11 cellular contexts compared by ENCODE assay signal in genomic region chr15:73650387-73651126, GRCh38. TPM values are rescaled to one million over a fixed set of nuclear protein-coding genes. Genes with fewer than 3 reads are reported as not detected.
A peak's percentile ranks its signal among the peaks of the same experiment; 100 is the strongest.
DNase-seq lines count a peak whose midpoint lies in the region; ATAC-seq and TF ChIP-seq lines count a peak whose summit lies in the region.
"Had no signal": no experiment of that assay in that cellular context is flagged by ENCODE, and none has a peak within 500 bp of the region (broad histone marks: within the 10 kb centered on the region; RNA-seq: fewer than 3 reads in every experiment).

No MANE protein-coding gene starts in this region.

- peak in 1 of 2 experiments; percentile 29; a peak in 1 of 4 replicates for TF ChIP-seq EP300 in SK-N-SH (IDR thresholded peaks at IDR 0.05; ENCODE audit: borderline replicate concordance in 1 of 2, low read depth in 1 of 2, low read length in 1 of 2)

- CTCF ChIA-PET in SK-N-SH (lab: Yijun Ruan, JAX) = interaction anchor here (1.1 to 2.6 kb wide), 5 partner anchors 10 to 345 kb away, joined by 3 to 14 read pairs (median 7); no protein-coding TSS in a partner anchor

- no peaks in the 10 kb centered on the region for H3K9me3 ChIP-seq in SK-N-SH

- H3K27ac ChIP-seq in SK-N-SH (ENCODE audit: low read depth in 2 of 2, low read length in 1 of 2) = peak overlapping the region; percentile 39 to 77; a peak in 3 of 4 replicates
- H3K27ac ChIP-seq: neural progenitor cell had no signal

- no peak for ATAC-seq in HG02588 (IDR thresholded peaks at IDR 0.05; ENCODE audit: unreplicated experiment)

- no peaks in the 10 kb centered on the region for H3K9me2 ChIP-seq in SK-N-SH

- no peaks in the 10 kb centered on the region for H3K36me3 ChIP-seq in SK-N-SH (replicated peaks in 1 of 2; ENCODE audit: control insufficient read depth in 1 of 2, insufficient read depth in 2 of 2, low read length in 1 of 2)
- H3K36me3 ChIP-seq: neural progenitor cell had no signal

- H3K4me3 ChIP-seq in GM12865 (ENCODE audit: low read depth, low read length) = no peak overlapping the region
- peak overlapping the region in 1 of 2 experiments; percentile 26; a peak in 1 of 4 replicates for H3K4me3 ChIP-seq in SK-N-SH (ENCODE audit: low read depth in 2 of 2, low read length in 1 of 2)
- H3K4me3 ChIP-seq in foreskin fibroblast (ENCODE audit: low read depth in 1 of 2, low read length in 2 of 2) = no peak overlapping the region
- H3K4me3 ChIP-seq: neural progenitor cell had no signal

- no peak overlapping the region for H3K9ac ChIP-seq in SK-N-SH
- H3K9ac ChIP-seq: neural progenitor cell had no signal

- DNase-seq in AG08396 (ENCODE audit: low spot score) (peak; percentile 41), GM12865 (ENCODE audit: low read depth) (peak; percentile 21), SK-N-SH (peak; percentile 49), foreskin fibroblast (peak; percentile 54 to 75), HuH-7.5 (ENCODE audit: low spot score) (no peak), NCI-H510A (lab: John Stamatoyannopoulos, UW) (no peak), NCI-H2196 (lab: John Stamatoyannopoulos, UW; ENCODE audit: unreplicated experiment) (no peak)
- DNase-seq: NCI-H187 treated with DMSO at 0.1 percent for 48 hours, SHP77 had no signal

- 12% methylated on average over 3 of the region's 3 CpGs for WGBS in SK-N-SH (ENCODE audit: low lambda C conversion rate)

- no peak for TF ChIP-seq CTCF in GM12865 (IDR thresholded peaks at IDR 0.05; ENCODE audit: insufficient read depth, low read depth, low read length, missing control alignments)
- TF ChIP-seq CTCF in SK-N-SH (IDR thresholded peaks at IDR 0.05) = no peak
- no peak for TF ChIP-seq CTCF in foreskin fibroblast (IDR thresholded peaks at IDR 0.05; ENCODE audit: low read depth, low read length)

- no peak overlapping the region; the same call in 1 of the 2 replicates for H2AFZ ChIP-seq in SK-N-SH (ENCODE audit: low read depth)
- H2AFZ ChIP-seq: neural progenitor cell had no signal

- H3K4me2 ChIP-seq in SK-N-SH = peak overlapping the region; percentile 42; the same call in 1 of the 2 replicates
- H3K4me2 ChIP-seq: neural progenitor cell had no signal

- no peak for TF ChIP-seq RAD21 in SK-N-SH (IDR thresholded peaks at IDR 0.05; ENCODE audit: low read length)

- POLR2A ChIA-PET in SK-N-SH (lab: Yijun Ruan, JAX) = no interaction called here

- no peaks in the 10 kb centered on the region for H3K79me2 ChIP-seq in SK-N-SH (ENCODE audit: insufficient read depth)

- no peaks in the 10 kb centered on the region for H3F3A ChIP-seq in SK-N-SH (replicated peaks; ENCODE audit: insufficient read depth)

- H3K4me1 ChIP-seq in SK-N-SH (ENCODE audit: control insufficient read depth in 1 of 2, insufficient read depth in 2 of 2, low read depth in 1 of 2, low read length in 1 of 2) = no peaks in the 10 kb centered on the region; a peak in 2 of 4 replicates
- H3K4me1 ChIP-seq: neural progenitor cell had no signal

- no peaks in the 10 kb centered on the region for H3K27me3 ChIP-seq in SK-N-SH (ENCODE audit: insufficient read depth)
- H3K27me3 ChIP-seq: neural progenitor cell had no signal

- H4K20me1 ChIP-seq in SK-N-SH (ENCODE audit: insufficient read depth) = no peaks in the 10 kb centered on the region

TF ChIP-seq in SK-N-SH, 30 proteins besides CTCF, POLR2A, EP300 and RAD21:
- TF ChIP-seq CHD2 (IDR thresholded peaks at IDR 0.05; ENCODE audit: low read length, partially characterized antibody) (peak; percentile 26), PBX3 (IDR thresholded peaks at IDR 0.05) (peak; percentile 78), USF1 (IDR thresholded peaks at IDR 0.05; ENCODE audit: borderline replicate concordance, low read depth) (no peak), MXI1 (IDR thresholded peaks at IDR 0.05; ENCODE audit: low read depth, low read length) (no peak), NRF1 (IDR thresholded peaks at IDR 0.05; ENCODE audit: low read depth, low read length) (no peak), POLR2AphosphoS5 (IDR thresholded peaks at IDR 0.05; ENCODE audit: low read depth, low read length) (peak; percentile 37; the same call in 1 of the 2 replicates), MAX (IDR thresholded peaks at IDR 0.05; ENCODE audit: low read depth) (no peak), TAF1 (IDR thresholded peaks at IDR 0.05; ENCODE audit: borderline replicate concordance, low read depth, low read length) (no peak), FOSL2 (IDR thresholded peaks at IDR 0.05; ENCODE audit: borderline replicate concordance, low read depth) (peak; percentile 6; the same call in 1 of the 2 replicates), RFX5 (IDR thresholded peaks at IDR 0.05; ENCODE audit: low read length) (no peak), GATA2 (CRISPR knock-in tag; IDR thresholded peaks at IDR 0.05) (peak; percentile 31; the same call in 1 of the 2 replicates), JUND (IDR thresholded peaks at IDR 0.05) (no peak), ZBTB33 (IDR thresholded peaks at IDR 0.05; ENCODE audit: borderline replicate concordance, low read depth) (no peak), TCF12 (IDR thresholded peaks at IDR 0.05) (peak; percentile 91), IRF3 (IDR thresholded peaks at IDR 0.05; ENCODE audit: low read depth, low read length) (no peak), YY1 (IDR thresholded peaks at IDR 0.05; ENCODE audit: low read depth) (peak; percentile 19; the same call in 1 of the 2 replicates), FOXM1 (IDR thresholded peaks at IDR 0.05; ENCODE audit: low read depth) (no peak), SIN3A (IDR thresholded peaks at IDR 0.05; ENCODE audit: borderline replicate concordance, low read depth, low read length) (no peak), ELF1 (IDR thresholded peaks at IDR 0.05) (no peak)

RNA-seq across cellular contexts. Expression of gene NPTN, which starts 17.4 kb away (rescaled TPM):
- polyA plus RNA-seq in SK-N-SH (2012; rRNA removed) = 177 and 183 TPM in 2 replicates
- polyA plus RNA-seq in SK-N-SH (2012; cell fraction: cytosol; rRNA removed) = 147 and 202 TPM in 2 replicates
- 93.4 and 161 TPM in 2 replicates for polyA plus RNA-seq in SK-N-SH (2012; cell fraction: nucleus; rRNA removed)

RNA-seq across cellular contexts. Expression of gene CD276, which starts 33.6 kb away (rescaled TPM):
- polyA plus RNA-seq in SK-N-SH (2012; rRNA removed) = 60.1 and 86.2 TPM in 2 replicates
- 45.2 and 67.1 TPM in 2 replicates for polyA plus RNA-seq in SK-N-SH (2012; cell fraction: cytosol; rRNA removed)
- 81.1 and 82.1 TPM in 2 replicates for polyA plus RNA-seq in SK-N-SH (2012; cell fraction: nucleus; rRNA removed)

Comparison
In these comparisons a context has a peak if more than half of its experiments do, and no peak if none do; other contexts are left out.
1. DNase-seq: peak in AG08396 (single experiment), GM12865 (single experiment), SK-N-SH (single experiment) and foreskin fibroblast (2 of 2); none in HuH-7.5 (single experiment), NCI-H510A (single experiment) and NCI-H2196 (single experiment).